In the genomic region with DNA sequence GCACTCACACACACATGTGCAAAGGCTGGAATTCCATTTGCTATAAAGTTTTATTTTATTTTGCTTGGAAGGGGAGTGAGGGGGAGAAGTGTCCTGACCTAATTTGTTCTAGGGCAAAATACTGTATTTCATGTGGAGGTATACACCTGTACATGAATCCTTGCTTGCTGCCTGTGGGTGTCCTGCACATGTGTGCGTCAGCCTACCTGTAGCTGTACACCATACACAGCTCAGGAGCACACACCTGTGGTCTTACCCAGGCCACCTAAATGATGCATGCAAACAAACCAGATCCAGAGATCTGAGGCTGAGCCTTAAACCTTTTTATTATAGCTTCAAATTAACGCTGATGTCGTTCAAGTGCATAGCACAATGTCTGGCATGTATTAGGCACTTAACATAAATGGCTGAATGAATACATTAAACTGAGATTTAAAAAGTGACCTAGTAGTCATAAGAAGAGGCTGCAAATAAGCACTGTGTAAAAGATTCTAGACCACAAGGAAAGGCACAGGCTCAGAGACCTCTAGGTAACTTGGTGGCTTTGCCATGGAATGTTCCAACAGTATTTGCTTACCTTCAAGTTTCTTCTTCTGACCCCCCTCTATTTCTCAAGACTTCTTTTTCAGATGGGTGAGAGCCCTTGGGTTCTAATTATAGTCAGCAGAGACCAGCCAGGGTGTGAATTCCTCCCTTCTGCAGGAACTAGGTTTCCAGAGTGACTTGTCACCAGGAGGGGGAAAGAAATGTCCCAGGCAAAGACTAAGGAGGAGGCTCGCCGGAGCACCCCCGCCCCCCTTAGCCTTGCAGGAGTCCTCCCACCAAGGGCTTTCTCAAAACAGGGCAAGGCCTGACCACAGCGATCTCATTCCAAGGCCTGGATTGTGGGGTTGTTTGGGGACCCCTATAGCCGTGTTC, we compare ENCODE assay signal across 18 cellular contexts. TPM values are rescaled to one million over a fixed set of nuclear protein-coding genes. Genes with fewer than 3 reads are reported as not detected.
DNase-seq lines count a peak whose midpoint lies in the region; ATAC-seq and TF ChIP-seq lines count a peak whose summit lies in the region.
"Had no signal": no experiment of that assay in that cellular context is flagged by ENCODE, and none has a peak within 500 bp of the region (broad histone marks: within the 10 kb centered on the region; RNA-seq: fewer than 3 reads in every experiment).

No MANE protein-coding gene starts in this region.

- H3K27ac ChIP-seq in CD4-positive, alpha-beta memory T cell (ENCODE audit: low read depth, low read length): no peak overlapping the region
- H3K27ac ChIP-seq in neural progenitor cell (no peak overlapping the region), WERI-Rb-1 (no peak overlapping the region)
- H3K27ac ChIP-seq: BLaER1 treated with 17β-estradiol and CSF1 and Interleukin-3, amounts not matched to agents 10 nM and 100 nM; KMS-11; Peyer's patch had no signal

- peaks cover 42 to 59% of the 10 kb centered on the region in 2 donors for H3K27me3 Mint-ChIP-seq in CD4-positive, alpha-beta memory T cell
- H3K27me3 Mint-ChIP-seq in neural progenitor cell (ENCODE audit: insufficient read depth, low read depth): peaks cover 74% of the 10 kb centered on the region

- intact Hi-C loops in CD4-positive, alpha-beta memory T cell (cut with micrococcal nuclease): no loop called here

- no peak overlapping the region for H2AFZ ChIP-seq in neural progenitor cell (replicated peaks)

- H3K9ac ChIP-seq in neural progenitor cell: no peak overlapping the region
- H3K9ac ChIP-seq: BLaER1 treated with 17β-estradiol and CSF1 and Interleukin-3, amounts not matched to agents 10 nM and 100 nM; KMS-11 had no signal

- no peak for DNase-seq in CD4-positive, alpha-beta memory T cell
- DNase-seq in H7 (peak; percentile 63), fibroblast of the aortic adventitia (ENCODE audit: low read depth) (peak; percentile 32), neural progenitor cell (ENCODE audit: low spot score) (no peak), WERI-Rb-1 (no peak), activated gamma-delta T cell treated with Interleukin-2 at 50 U/mL for 16 hours (no peak)
- DNase-seq in stimulated activated CD4-positive, alpha-beta T cell treated with anti-CD3 and anti-CD28 coated beads, Interleukin-2, amount 100 ng/mL, for 24 hours: no peak
- DNase-seq: activated naive CD4-positive, alpha-beta T cell treated with anti-CD3 and anti-CD28 coated beads for 36 hours; cerebellar nuclear complex; hypothalamus; NCI-H524 treated with DMSO at 0.1 percent for 48 hours; stimulated activated CD4-positive, alpha-beta T cell treated with anti-CD3 and anti-CD28 coated beads, Interleukin-4, amount 100 ng/mL, for 4 hours; stimulated activated naive CD4-positive, alpha-beta T cell treated with Interleukin-2 at 50 U/mL for 16 hours; T1000 had no signal

- CTCF ChIA-PET in CD4-positive, alpha-beta memory T cell (lab: Charles Lee; ENCODE audit: partially characterized antibody): no interaction called here

- H3K9me3 Mint-ChIP-seq in CD4-positive, alpha-beta memory T cell: peaks cover 0 to 2% (median 0%) of the 10 kb centered on the region in 8 donors
- no peaks in the 10 kb centered on the region for H3K9me3 Mint-ChIP-seq in neural progenitor cell
- H3K9me3 Mint-ChIP-seq: activated naive CD4-positive, alpha-beta T cell treated with anti-CD3 and anti-CD28 coated beads for 36 hours had no signal

- no peak overlapping the region for H3K4me2 ChIP-seq in neural progenitor cell
- H3K4me2 ChIP-seq: BLaER1 treated with 17β-estradiol and CSF1 and Interleukin-3, amounts not matched to agents 10 nM and 100 nM; KMS-11 had no signal

- peaks cover 15% of the 10 kb centered on the region for H3K27me3 ChIP-seq in CD4-positive, alpha-beta memory T cell (ENCODE audit: insufficient read depth, low read length)
- H3K27me3 ChIP-seq in H7 (ENCODE audit: control insufficient read depth, insufficient read depth, low read length) (peaks cover 99% of the 10 kb centered on the region), neural progenitor cell (peaks cover 100% of the 10 kb centered on the region), WERI-Rb-1 (ENCODE audit: insufficient read depth, low read depth, severe bottlenecking) (peaks cover 47% of the 10 kb centered on the region)

- H3K36me3 Mint-ChIP-seq in CD4-positive, alpha-beta memory T cell: peaks cover 4 to 22% of the 10 kb centered on the region in 2 donors
- no peaks in the 10 kb centered on the region for H3K36me3 Mint-ChIP-seq in neural progenitor cell

- peak overlapping the region in 6 of 8 donors; percentile 27 to 68 (median 50) for H3K4me3 Mint-ChIP-seq in CD4-positive, alpha-beta memory T cell
- H3K4me3 Mint-ChIP-seq in neural progenitor cell: peak overlapping the region; percentile 81
- H3K4me3 Mint-ChIP-seq: activated naive CD4-positive, alpha-beta T cell treated with anti-CD3 and anti-CD28 coated beads for 36 hours had no signal

- no peaks in the 10 kb centered on the region for H3K79me2 ChIP-seq in neural progenitor cell (ENCODE audit: low read depth)

- H3K4me1 Mint-ChIP-seq in CD4-positive, alpha-beta memory T cell: peaks cover 11 to 21% (median 16%) of the 10 kb centered on the region in 4 donors
- peaks cover 20% of the 10 kb centered on the region for H3K4me1 Mint-ChIP-seq in neural progenitor cell

- H3F3A ChIP-seq in neural progenitor cell (ENCODE audit: low read depth): peaks cover 26% of the 10 kb centered on the region

- no peaks in the 10 kb centered on the region for H3K36me3 ChIP-seq in CD4-positive, alpha-beta memory T cell (ENCODE audit: insufficient read depth, low read length)
- H3K36me3 ChIP-seq in H7 (replicated peaks; ENCODE audit: control insufficient read depth, insufficient read depth, low read length): no peaks in the 10 kb centered on the region
- H3K36me3 ChIP-seq in neural progenitor cell: no peaks in the 10 kb centered on the region
- no peaks in the 10 kb centered on the region for H3K36me3 ChIP-seq in WERI-Rb-1

- H3K4me1 ChIP-seq in CD4-positive, alpha-beta memory T cell (ENCODE audit: insufficient read depth, low read length): peaks cover 15% of the 10 kb centered on the region
- H3K4me1 ChIP-seq in neural progenitor cell: peaks cover 24% of the 10 kb centered on the region
- H3K4me1 ChIP-seq: BLaER1 treated with 17β-estradiol and CSF1 and Interleukin-3, amounts not matched to agents 10 nM and 100 nM had no signal

- H3K9me3 ChIP-seq in CD4-positive, alpha-beta memory T cell (ENCODE audit: control insufficient read depth in 1 of 2, low read length in 2 of 2): no peaks in the 10 kb centered on the region
- no peaks in the 10 kb centered on the region for H3K9me3 ChIP-seq in neural progenitor cell (ENCODE audit: low read depth)
- no peaks in the 10 kb centered on the region for H3K9me3 ChIP-seq in WERI-Rb-1 (ENCODE audit: severe bottlenecking)
- H3K9me3 ChIP-seq: Peyer's patch had no signal

- H4K20me1 ChIP-seq in neural progenitor cell (ENCODE audit: low read depth): peaks cover 94% of the 10 kb centered on the region

- TF ChIP-seq CTCF in fibroblast of the aortic adventitia (IDR thresholded peaks at IDR 0.05; ENCODE audit: insufficient read depth, low read length) (no peak), neural progenitor cell (IDR thresholded peaks at IDR 0.05) (no peak), WERI-Rb-1 (IDR thresholded peaks at IDR 0.05; ENCODE audit: low read depth, low read length) (no peak)

- H3K4me3 ChIP-seq in CD4-positive, alpha-beta memory T cell (ENCODE audit: low read length in 2 of 2): no peak overlapping the region
- H3K4me3 ChIP-seq in H7 (ENCODE audit: insufficient read depth, low read depth, low read length): no peak overlapping the region
- peak overlapping the region; percentile 7 for H3K4me3 ChIP-seq in fibroblast of the aortic adventitia (ENCODE audit: low read depth, low read length)
- H3K4me3 ChIP-seq in neural progenitor cell: no peak overlapping the region
- no peak overlapping the region for H3K4me3 ChIP-seq in WERI-Rb-1 (ENCODE audit: low read depth, low read length)
- H3K4me3 ChIP-seq: BLaER1 treated with 17β-estradiol and CSF1 and Interleukin-3, amounts not matched to agents 10 nM and 100 nM had no signal

- no peak for ATAC-seq in GM18873 (IDR thresholded peaks at IDR 0.05; ENCODE audit: low FRiP score, unreplicated experiment)

- POLR2A ChIA-PET in CD4-positive, alpha-beta memory T cell (lab: Charles Lee; ENCODE audit: partially characterized antibody): no interaction called here

- no peak overlapping the region for H3K27ac Mint-ChIP-seq in CD4-positive, alpha-beta memory T cell
- no peak overlapping the region for H3K27ac Mint-ChIP-seq in neural progenitor cell
- H3K27ac Mint-ChIP-seq: activated naive CD4-positive, alpha-beta T cell treated with anti-CD3 and anti-CD28 coated beads for 36 hours had no signal

RNA-seq across cellular contexts. Expression of gene FOXC1, which starts 13.4 kb away (rescaled TPM):
- not detected for total RNA-seq in CD4-positive, alpha-beta memory T cell
- polyA plus RNA-seq in CD4-positive, alpha-beta memory T cell: not detected
- 3.7 and 6.8 TPM in 2 replicates for total RNA-seq in H7 (2014; rRNA removed; shearing (Covaris generic))
- total RNA-seq in fibroblast of the aortic adventitia (ENCODE audit: low replicate concordance) (4.4 and 15.7 TPM in 2 replicates), neural progenitor cell (ENCODE audit: low replicate concordance) (0.09 and 0.45 TPM in 2 replicates)
- total RNA-seq: activated naive CD4-positive, alpha-beta T cell treated with anti-CD3 and anti-CD28 coated beads for 36 hours had no signal

Comparison
In these comparisons a context has a peak if more than half of its experiments do, and no peak if none do; other contexts are left out.
1. DNase-seq: peak in H7 (single experiment) and fibroblast of the aortic adventitia (single experiment); none in CD4-positive, alpha-beta memory T cell (0 of 5), neural progenitor cell (single experiment), stimulated activated CD4-positive, alpha-beta T cell treated with anti-CD3 and anti-CD28 coated beads, Interleukin-2, amount 100 ng/mL, for 24 hours (0 of 2), WERI-Rb-1 (single experiment) and activated gamma-delta T cell treated with Interleukin-2 at 50 U/mL for 16 hours (single experiment).